In the genomic region with DNA sequence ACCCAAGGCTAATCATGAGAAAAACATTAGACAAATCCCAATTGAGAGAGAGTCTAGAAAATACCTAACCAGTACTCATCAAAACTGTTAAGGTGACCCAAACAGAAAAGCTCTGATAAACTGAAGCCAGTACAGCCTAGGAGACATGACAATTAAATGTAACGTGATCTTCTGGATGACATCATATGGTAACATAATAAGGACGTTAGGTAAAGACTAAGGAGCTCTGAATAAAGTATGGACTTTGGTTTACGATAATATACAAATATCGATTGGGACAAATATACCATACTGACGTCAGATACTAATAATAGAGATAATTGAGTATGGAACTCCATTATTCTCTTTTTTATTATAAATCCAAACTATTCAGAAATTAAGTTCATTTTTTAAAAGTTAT, we compare ENCODE assay signal across 19 cellular contexts.
"Had no signal": no experiment of that assay in that cellular context is flagged by ENCODE, and none has a peak within 500 bp of the region (broad histone marks: within the 10 kb centered on the region; RNA-seq: fewer than 3 reads in every experiment).

No MANE protein-coding gene starts in this region.

- DNase-seq: islet precursor cell; left ventricle myocardium inferior; mesendoderm; midbrain; mucosa of descending colon; naive thymus-derived CD4-positive, alpha-beta T cell; ovary; retina; right cardiac atrium; sigmoid colon; small intestine; spleen; stimulated activated CD4-positive, alpha-beta T cell treated with anti-CD3 and anti-CD28 coated beads, Interleukin-4, amount 100 ng/mL, for 24 hours; stimulated activated naive CD4-positive, alpha-beta T cell; tibial artery; trophoblast cell; upper lobe of right lung had no signal

- ATAC-seq: mucosa of descending colon; naive thymus-derived CD4-positive, alpha-beta T cell; natural killer cell treated with Interleukin-12 subunit alpha and Interleukin-12 subunit beta and Interleukin-15 and Interleukin-18, amount 100 ng/mL, for 72 hours; right cardiac atrium; stimulated activated effector memory CD8-positive, alpha-beta T cell treated with anti-CD3 and anti-CD28 coated beads, Interleukin-12 subunit alpha, Interleukin-12 subunit beta, amount 100 ng/mL, for 72 hours; upper lobe of right lung had no signal
